ENCODE assay signal across 2 cellular contexts in the genomic region with DNA sequence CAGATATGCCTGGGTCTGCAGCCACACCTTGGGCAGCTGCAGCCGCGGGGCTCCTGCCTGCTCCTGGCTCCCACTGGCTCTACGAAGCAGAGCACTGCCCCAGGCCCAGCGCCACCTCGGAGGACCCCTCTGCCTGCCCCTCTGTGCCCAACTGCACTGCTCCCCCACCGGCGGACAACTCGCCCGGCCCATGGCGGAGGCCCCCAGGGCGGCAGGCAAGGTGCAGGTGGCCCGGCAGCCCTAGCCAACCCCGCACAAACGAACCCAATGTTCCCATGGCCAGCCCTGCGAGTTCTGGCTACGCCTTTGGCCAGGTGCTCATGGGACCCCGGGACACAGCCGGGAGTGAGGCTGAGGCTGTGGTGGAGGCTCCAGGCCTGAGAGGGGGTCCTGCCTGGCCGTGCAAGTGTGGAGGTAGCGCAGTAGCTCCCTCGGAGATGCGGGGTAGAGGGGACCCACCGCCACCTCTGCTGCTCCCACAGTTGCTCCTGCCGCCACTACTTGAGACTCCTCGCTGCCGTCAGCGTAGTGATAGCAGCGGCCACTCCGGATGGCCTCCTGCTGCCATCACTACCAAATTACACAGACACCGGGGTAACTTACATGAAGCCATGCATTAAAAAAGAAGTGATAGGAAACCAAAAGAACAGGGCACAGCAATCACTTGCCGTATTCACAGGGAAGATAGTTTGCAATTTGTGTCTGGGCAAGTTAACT.
TF ChIP-seq lines count a peak whose summit lies in the region.

No MANE protein-coding gene starts in this region.

TF ChIP-seq in GM23338, 12 proteins besides CTCF, POLR2A, EP300 and RAD21 (continues in another document):
- no peak for TF ChIP-seq EZH2 (IDR thresholded peaks at IDR 0.05; ENCODE audit: low read depth, unreplicated experiment)
- TF ChIP-seq, protein P1, sequence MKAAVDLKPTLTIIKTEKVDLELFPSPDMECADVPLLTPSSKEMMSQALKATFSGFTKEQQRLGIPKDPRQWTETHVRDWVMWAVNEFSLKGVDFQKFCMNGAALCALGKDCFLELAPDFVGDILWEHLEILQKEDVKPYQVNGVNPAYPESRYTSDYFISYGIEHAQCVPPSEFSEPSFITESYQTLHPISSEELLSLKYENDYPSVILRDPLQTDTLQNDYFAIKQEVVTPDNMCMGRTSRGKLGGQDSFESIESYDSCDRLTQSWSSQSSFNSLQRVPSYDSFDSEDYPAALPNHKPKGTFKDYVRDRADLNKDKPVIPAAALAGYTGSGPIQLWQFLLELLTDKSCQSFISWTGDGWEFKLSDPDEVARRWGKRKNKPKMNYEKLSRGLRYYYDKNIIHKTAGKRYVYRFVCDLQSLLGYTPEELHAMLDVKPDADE (IDR thresholded peaks at IDR 0.05), result no peak
- no peak for TF ChIP-seq ZNF114 (CRISPR knock-in tag; IDR thresholded peaks at IDR 0.05)
- no peak for TF ChIP-seq POLR2AphosphoS5 (IDR thresholded peaks at IDR 0.05; ENCODE audit: low read depth)
- TF ChIP-seq, protein P2, sequence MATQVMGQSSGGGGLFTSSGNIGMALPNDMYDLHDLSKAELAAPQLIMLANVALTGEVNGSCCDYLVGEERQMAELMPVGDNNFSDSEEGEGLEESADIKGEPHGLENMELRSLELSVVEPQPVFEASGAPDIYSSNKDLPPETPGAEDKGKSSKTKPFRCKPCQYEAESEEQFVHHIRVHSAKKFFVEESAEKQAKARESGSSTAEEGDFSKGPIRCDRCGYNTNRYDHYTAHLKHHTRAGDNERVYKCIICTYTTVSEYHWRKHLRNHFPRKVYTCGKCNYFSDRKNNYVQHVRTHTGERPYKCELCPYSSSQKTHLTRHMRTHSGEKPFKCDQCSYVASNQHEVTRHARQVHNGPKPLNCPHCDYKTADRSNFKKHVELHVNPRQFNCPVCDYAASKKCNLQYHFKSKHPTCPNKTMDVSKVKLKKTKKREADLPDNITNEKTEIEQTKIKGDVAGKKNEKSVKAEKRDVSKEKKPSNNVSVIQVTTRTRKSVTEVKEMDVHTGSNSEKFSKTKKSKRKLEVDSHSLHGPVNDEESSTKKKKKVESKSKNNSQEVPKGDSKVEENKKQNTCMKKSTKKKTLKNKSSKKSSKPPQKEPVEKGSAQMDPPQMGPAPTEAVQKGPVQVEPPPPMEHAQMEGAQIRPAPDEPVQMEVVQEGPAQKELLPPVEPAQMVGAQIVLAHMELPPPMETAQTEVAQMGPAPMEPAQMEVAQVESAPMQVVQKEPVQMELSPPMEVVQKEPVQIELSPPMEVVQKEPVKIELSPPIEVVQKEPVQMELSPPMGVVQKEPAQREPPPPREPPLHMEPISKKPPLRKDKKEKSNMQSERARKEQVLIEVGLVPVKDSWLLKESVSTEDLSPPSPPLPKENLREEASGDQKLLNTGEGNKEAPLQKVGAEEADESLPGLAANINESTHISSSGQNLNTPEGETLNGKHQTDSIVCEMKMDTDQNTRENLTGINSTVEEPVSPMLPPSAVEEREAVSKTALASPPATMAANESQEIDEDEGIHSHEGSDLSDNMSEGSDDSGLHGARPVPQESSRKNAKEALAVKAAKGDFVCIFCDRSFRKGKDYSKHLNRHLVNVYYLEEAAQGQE (IDR thresholded peaks at IDR 0.05; ENCODE audit: unreplicated experiment), result no peak
- TF ChIP-seq EZH2phosphoT487 (IDR thresholded peaks at IDR 0.05; ENCODE audit: unreplicated experiment), result no peak
- no peak for TF ChIP-seq NANOG (IDR thresholded peaks at IDR 0.05; ENCODE audit: borderline replicate concordance)
- no peak for TF ChIP-seq ZNF331 (CRISPR knock-in tag; IDR thresholded peaks at IDR 0.05; ENCODE audit: low read depth)
- TF ChIP-seq JUNB (IDR thresholded peaks at IDR 0.05; ENCODE audit: unreplicated experiment), result no peak
- no peak for TF ChIP-seq STAT1 (IDR thresholded peaks at IDR 0.05; ENCODE audit: unreplicated experiment)

TF ChIP-seq in WTC11, 78 proteins besides CTCF, POLR2A, EP300 and RAD21:
- TF ChIP-seq, protein P3, sequence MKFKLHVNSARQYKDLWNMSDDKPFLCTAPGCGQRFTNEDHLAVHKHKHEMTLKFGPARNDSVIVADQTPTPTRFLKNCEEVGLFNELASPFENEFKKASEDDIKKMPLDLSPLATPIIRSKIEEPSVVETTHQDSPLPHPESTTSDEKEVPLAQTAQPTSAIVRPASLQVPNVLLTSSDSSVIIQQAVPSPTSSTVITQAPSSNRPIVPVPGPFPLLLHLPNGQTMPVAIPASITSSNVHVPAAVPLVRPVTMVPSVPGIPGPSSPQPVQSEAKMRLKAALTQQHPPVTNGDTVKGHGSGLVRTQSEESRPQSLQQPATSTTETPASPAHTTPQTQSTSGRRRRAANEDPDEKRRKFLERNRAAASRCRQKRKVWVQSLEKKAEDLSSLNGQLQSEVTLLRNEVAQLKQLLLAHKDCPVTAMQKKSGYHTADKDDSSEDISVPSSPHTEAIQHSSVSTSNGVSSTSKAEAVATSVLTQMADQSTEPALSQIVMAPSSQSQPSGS (CRISPR knock-in tag; IDR thresholded peaks at IDR 0.05; ENCODE audit: borderline replicate concordance, low read depth), result no peak
- no peak for TF ChIP-seq ZBTB21 (CRISPR knock-in tag; IDR thresholded peaks at IDR 0.05; ENCODE audit: borderline replicate concordance)
- TF ChIP-seq, protein P4, sequence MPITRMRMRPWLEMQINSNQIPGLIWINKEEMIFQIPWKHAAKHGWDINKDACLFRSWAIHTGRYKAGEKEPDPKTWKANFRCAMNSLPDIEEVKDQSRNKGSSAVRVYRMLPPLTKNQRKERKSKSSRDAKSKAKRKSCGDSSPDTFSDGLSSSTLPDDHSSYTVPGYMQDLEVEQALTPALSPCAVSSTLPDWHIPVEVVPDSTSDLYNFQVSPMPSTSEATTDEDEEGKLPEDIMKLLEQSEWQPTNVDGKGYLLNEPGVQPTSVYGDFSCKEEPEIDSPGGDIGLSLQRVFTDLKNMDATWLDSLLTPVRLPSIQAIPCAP (CRISPR knock-in tag; IDR thresholded peaks at IDR 0.05), result no peak
- TF ChIP-seq, protein P5, sequence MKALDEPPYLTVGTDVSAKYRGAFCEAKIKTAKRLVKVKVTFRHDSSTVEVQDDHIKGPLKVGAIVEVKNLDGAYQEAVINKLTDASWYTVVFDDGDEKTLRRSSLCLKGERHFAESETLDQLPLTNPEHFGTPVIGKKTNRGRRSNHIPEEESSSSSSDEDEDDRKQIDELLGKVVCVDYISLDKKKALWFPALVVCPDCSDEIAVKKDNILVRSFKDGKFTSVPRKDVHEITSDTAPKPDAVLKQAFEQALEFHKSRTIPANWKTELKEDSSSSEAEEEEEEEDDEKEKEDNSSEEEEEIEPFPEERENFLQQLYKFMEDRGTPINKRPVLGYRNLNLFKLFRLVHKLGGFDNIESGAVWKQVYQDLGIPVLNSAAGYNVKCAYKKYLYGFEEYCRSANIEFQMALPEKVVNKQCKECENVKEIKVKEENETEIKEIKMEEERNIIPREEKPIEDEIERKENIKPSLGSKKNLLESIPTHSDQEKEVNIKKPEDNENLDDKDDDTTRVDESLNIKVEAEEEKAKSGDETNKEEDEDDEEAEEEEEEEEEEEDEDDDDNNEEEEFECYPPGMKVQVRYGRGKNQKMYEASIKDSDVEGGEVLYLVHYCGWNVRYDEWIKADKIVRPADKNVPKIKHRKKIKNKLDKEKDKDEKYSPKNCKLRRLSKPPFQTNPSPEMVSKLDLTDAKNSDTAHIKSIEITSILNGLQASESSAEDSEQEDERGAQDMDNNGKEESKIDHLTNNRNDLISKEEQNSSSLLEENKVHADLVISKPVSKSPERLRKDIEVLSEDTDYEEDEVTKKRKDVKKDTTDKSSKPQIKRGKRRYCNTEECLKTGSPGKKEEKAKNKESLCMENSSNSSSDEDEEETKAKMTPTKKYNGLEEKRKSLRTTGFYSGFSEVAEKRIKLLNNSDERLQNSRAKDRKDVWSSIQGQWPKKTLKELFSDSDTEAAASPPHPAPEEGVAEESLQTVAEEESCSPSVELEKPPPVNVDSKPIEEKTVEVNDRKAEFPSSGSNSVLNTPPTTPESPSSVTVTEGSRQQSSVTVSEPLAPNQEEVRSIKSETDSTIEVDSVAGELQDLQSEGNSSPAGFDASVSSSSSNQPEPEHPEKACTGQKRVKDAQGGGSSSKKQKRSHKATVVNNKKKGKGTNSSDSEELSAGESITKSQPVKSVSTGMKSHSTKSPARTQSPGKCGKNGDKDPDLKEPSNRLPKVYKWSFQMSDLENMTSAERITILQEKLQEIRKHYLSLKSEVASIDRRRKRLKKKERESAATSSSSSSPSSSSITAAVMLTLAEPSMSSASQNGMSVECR (CRISPR knock-in tag; IDR thresholded peaks at IDR 0.05; ENCODE audit: borderline replicate concordance), result no peak
- no peak for TF ChIP-seq GTF2I (CRISPR knock-in tag; conservative IDR thresholded peaks at IDR 0.05)
- no peak for TF ChIP-seq ZNF138 (CRISPR knock-in tag; conservative IDR thresholded peaks at IDR 0.05)
- TF ChIP-seq OVOL2 (CRISPR knock-in tag; IDR thresholded peaks at IDR 0.05; ENCODE audit: borderline replicate concordance), result no peak
- no peak for TF ChIP-seq STAT6 (CRISPR knock-in tag; conservative IDR thresholded peaks at IDR 0.05; ENCODE audit: low read depth)
- no peak for TF ChIP-seq ZNF416 (CRISPR knock-in tag; IDR thresholded peaks at IDR 0.05)
- TF ChIP-seq TEAD4 (CRISPR knock-in tag; IDR thresholded peaks at IDR 0.05), result no peak
- no peak for TF ChIP-seq TP53 (CRISPR knock-in tag; IDR thresholded peaks at IDR 0.05)
- no peak for TF ChIP-seq FOXP1 (CRISPR knock-in tag; IDR thresholded peaks at IDR 0.05; ENCODE audit: borderline replicate concordance)
- no peak for TF ChIP-seq ETV6 (CRISPR knock-in tag; IDR thresholded peaks at IDR 0.05)
- TF ChIP-seq, protein P6, sequence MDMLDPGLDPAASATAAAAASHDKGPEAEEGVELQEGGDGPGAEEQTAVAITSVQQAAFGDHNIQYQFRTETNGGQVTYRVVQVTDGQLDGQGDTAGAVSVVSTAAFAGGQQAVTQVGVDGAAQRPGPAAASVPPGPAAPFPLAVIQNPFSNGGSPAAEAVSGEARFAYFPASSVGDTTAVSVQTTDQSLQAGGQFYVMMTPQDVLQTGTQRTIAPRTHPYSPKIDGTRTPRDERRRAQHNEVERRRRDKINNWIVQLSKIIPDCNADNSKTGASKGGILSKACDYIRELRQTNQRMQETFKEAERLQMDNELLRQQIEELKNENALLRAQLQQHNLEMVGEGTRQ (CRISPR knock-in tag; IDR thresholded peaks at IDR 0.05), result no peak
- TF ChIP-seq CBFB (CRISPR knock-in tag; IDR thresholded peaks at IDR 0.05; ENCODE audit: low read depth), result no peak
- TF ChIP-seq RELA (CRISPR knock-in tag; IDR thresholded peaks at IDR 0.05; ENCODE audit: borderline replicate concordance), result no peak
- TF ChIP-seq SMAD4 (CRISPR knock-in tag; IDR thresholded peaks at IDR 0.05), result no peak
- TF ChIP-seq NR2C2 (CRISPR knock-in tag; IDR thresholded peaks at IDR 0.05), result no peak
- no peak for TF ChIP-seq CREB1 (CRISPR knock-in tag; IDR thresholded peaks at IDR 0.05)
